In genomic region chr22:35102663-35103062, GRCh38 we compare ENCODE assay signal across 10 cellular contexts. TPM values are rescaled to one million over a fixed set of nuclear protein-coding genes. Genes with fewer than 3 reads are reported as not detected.
DNase-seq lines count a peak whose midpoint lies in the region; ATAC-seq, FAIRE-seq and TF ChIP-seq lines count a peak whose summit lies in the region.
"Had no signal": no experiment of that assay in that cellular context is flagged by ENCODE, and none has a peak within 500 bp of the region (broad histone marks: within the 10 kb centered on the region; RNA-seq: fewer than 3 reads in every experiment).

No MANE protein-coding gene starts in this region.

- CTCF ChIA-PET in HCT116 (lab: Charles Lee): no interaction called here

- TF ChIP-seq CTCF in HCT116 (IDR thresholded peaks at IDR 0.05 in 2 of 3, conservative IDR thresholded peaks at IDR 0.05 in 1 of 3; ENCODE audit: borderline replicate concordance in 1 of 3, insufficient read depth in 1 of 3, low read depth in 2 of 3, low read length in 2 of 3): no peak

- no peak for TF ChIP-seq POLR2A in HCT116 (IDR thresholded peaks at IDR 0.05; ENCODE audit: borderline replicate concordance, extremely low read depth, insufficient read depth, insufficient read length)

- H3K4me2 ChIP-seq in HCT116 (ENCODE audit: low read length): peak overlapping the region; percentile 34; the same call in 1 of the 2 replicates

- RAD21 ChIA-PET in HCT116 (lab: Charles Lee; ENCODE audit: low non-redundant PET in 1 of 2, low total read pairs in 2 of 2, uncharacterized antibody in 2 of 2, unreplicated experiment in 2 of 2): no interaction called here

- H3K9me2 ChIP-seq in HCT116 (ENCODE audit: insufficient read depth): no peaks in the 10 kb centered on the region

- DNase-seq in AG20443 (ENCODE audit: low spot score): peak; percentile 36
- DNase-seq in HCT116 (ENCODE audit: low read depth, low spot score): no peak
- DNase-seq in RCC 7860 (ENCODE audit: low spot score): peak; percentile 10
- DNase-seq in iPS DF 19.7 (ENCODE audit: low read depth, low spot score): peak; percentile 63
- no peak for DNase-seq in OCI-M2 (lab: John Stamatoyannopoulos, UW; ENCODE audit: unreplicated experiment)
- no peak for DNase-seq in NCI-H446 treated with DMSO at 0.1 percent for 48 hours (lab: John Stamatoyannopoulos, UW)

- POLR2A ChIA-PET in HCT116 (lab: Charles Lee): no interaction called here

- no peak overlapping the region for H3K27ac ChIP-seq in HCT116 (ENCODE audit: low read depth, low read length)
- H3K27ac ChIP-seq: BLaER1 treated with 17β-estradiol and CSF1 and Interleukin-3, amounts not matched to agents 10 nM and 100 nM; suprapubic skin had no signal

- ATAC-seq in HCT116 (peak; percentile 53; the same call in 1 of the 2 replicates), GM19035 (IDR thresholded peaks at IDR 0.05; ENCODE audit: unreplicated experiment) (no peak), HG02623 (IDR thresholded peaks at IDR 0.05; ENCODE audit: unreplicated experiment) (no peak)

- no peaks in the 10 kb centered on the region for H3K27me3 ChIP-seq in HCT116 (ENCODE audit: insufficient read depth, low read length)
- H3K27me3 ChIP-seq: BLaER1 treated with 17β-estradiol and CSF1 and Interleukin-3, amounts not matched to agents 10 nM and 100 nM had no signal

- H3K36me3 ChIP-seq in HCT116 (ENCODE audit: control insufficient read depth in 1 of 2, insufficient read depth in 2 of 2, low read length in 2 of 2): no peaks in the 10 kb centered on the region
- H3K36me3 ChIP-seq: BLaER1 treated with 17β-estradiol and CSF1 and Interleukin-3, amounts not matched to agents 10 nM and 100 nM; suprapubic skin had no signal

- H3K9ac ChIP-seq in HCT116 (ENCODE audit: low read length): no peak overlapping the region
- H3K9ac ChIP-seq: BLaER1 treated with 17β-estradiol and CSF1 and Interleukin-3, amounts not matched to agents 10 nM and 100 nM had no signal

- no peak overlapping the region for H2AFZ ChIP-seq in HCT116 (ENCODE audit: low read depth, low read length, poor library complexity, severe bottlenecking)

- FAIRE-seq in RCC 7860 (lab: Jason Lieb, UNC): no peak

- intact Hi-C loops in HCT116 (cut with micrococcal nuclease): no loop called here

- H3K9me3 ChIP-seq in HCT116 (ENCODE audit: control insufficient read depth in 1 of 2, insufficient read depth in 1 of 2, low read depth in 1 of 2, low read length in 2 of 2): no peaks in the 10 kb centered on the region
- H3K9me3 ChIP-seq: suprapubic skin had no signal

- peaks cover 2 to 5% of the 10 kb centered on the region in 2 experiments; a peak in 3 of 4 replicates for H3K4me1 ChIP-seq in HCT116 (ENCODE audit: control insufficient read depth in 1 of 2, insufficient read depth in 2 of 2, low read length in 2 of 2)
- H3K4me1 ChIP-seq: suprapubic skin had no signal

- no peak for TF ChIP-seq RAD21 in HCT116 (IDR thresholded peaks at IDR 0.05; ENCODE audit: low read depth)

- H4K20me1 ChIP-seq in HCT116 (ENCODE audit: insufficient read depth): no peaks in the 10 kb centered on the region
- H4K20me1 ChIP-seq: BLaER1 treated with 17β-estradiol and CSF1 and Interleukin-3, amounts not matched to agents 10 nM and 100 nM had no signal

- no peaks in the 10 kb centered on the region for H3K79me2 ChIP-seq in HCT116 (ENCODE audit: insufficient read depth, low read length)

- no TSS peak for BruUV-seq in HCT116 (replicated peaks; lab: Mats Ljungman, UMichigan)

- H3K4me3 ChIP-seq in HCT116 (replicated peaks in 1 of 2; ENCODE audit: low read depth in 1 of 2, low read length in 2 of 2): no peak overlapping the region
- H3K4me3 ChIP-seq: BLaER1 treated with 17β-estradiol and CSF1 and Interleukin-3, amounts not matched to agents 10 nM and 100 nM; suprapubic skin had no signal

TF ChIP-seq in HCT116, 20 proteins besides CTCF, POLR2A, EP300 and RAD21:
- no peak for TF ChIP-seq EZH2phosphoT487 (IDR thresholded peaks at IDR 0.05; ENCODE audit: borderline replicate concordance)
- peak; percentile 15; the same call in 1 of the 2 replicates for TF ChIP-seq REST (IDR thresholded peaks at IDR 0.05; ENCODE audit: low read depth)

RNA-seq across cellular contexts. Expression of gene ISX, which starts 36.7 kb away (rescaled TPM):
- not detected for total RNA-seq in HCT116 (2021; ENCODE audit: unreplicated experiment)
- polyA plus RNA-seq in HCT116 (2012): 0.01 TPM in 1 of 2 replicates, not detected in the other
- total RNA-seq: suprapubic skin had no signal

Comparison
In these comparisons a context has a peak if more than half of its experiments do, and no peak if none do; other contexts are left out.
1. DNase-seq: peak in AG20443 (single experiment), RCC 7860 (single experiment) and iPS DF 19.7 (single experiment); none in HCT116 (single experiment), OCI-M2 (single experiment) and NCI-H446 treated with DMSO at 0.1 percent for 48 hours (single experiment).